19 cellular contexts compared by ENCODE assay signal in the genomic region with DNA sequence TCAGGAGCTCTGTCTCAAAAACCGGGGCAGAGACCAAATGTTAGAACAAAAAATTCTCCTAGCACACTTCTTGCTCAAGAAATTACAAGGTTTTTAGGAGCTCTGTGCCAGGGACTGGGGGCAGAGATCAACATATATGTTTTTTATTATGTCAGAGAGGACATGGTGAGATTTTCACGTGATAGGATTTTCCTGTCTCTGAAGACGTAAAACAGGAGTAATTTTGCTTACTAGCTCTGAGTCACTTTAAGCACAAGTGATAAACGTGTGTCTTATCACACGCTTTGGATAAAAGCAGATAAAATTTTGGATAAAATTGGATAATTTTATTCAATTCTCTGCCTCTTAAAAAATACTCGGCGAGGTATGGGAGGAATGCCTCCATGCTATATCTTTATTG.
"Had no signal": no experiment of that assay in that cellular context is flagged by ENCODE, and none has a peak within 500 bp of the region (broad histone marks: within the 10 kb centered on the region; RNA-seq: fewer than 3 reads in every experiment).

No MANE protein-coding gene starts in this region.

- H3K27ac ChIP-seq: colonic mucosa, foreskin keratinocyte, neural progenitor cell, ovary, right atrium auricular region had no signal

- H3K27me3 ChIP-seq: colonic mucosa, neural progenitor cell, ovary, right atrium auricular region had no signal

- H3K36me3 ChIP-seq: colonic mucosa, neural progenitor cell, ovary, right atrium auricular region had no signal

- DNase-seq: colonic mucosa; effector CD4-positive, alpha-beta T cell; foreskin keratinocyte; hippocampal formation; left colon; left ventricle myocardium superior; mesendoderm; mucosa of descending colon; naive thymus-derived CD8-positive, alpha-beta T cell; nucleus accumbens; ovary; small intestine; stimulated activated CD4-positive, alpha-beta T cell treated with anti-CD3 and anti-CD28 coated beads, Interleukin-2, amount 100 ng/mL, for 48 hours; stimulated activated naive CD4-positive, alpha-beta T cell treated with Interleukin-2 at 50 U/mL for 16 hours had no signal

- FAIRE-seq: small intestine, urothelium cell line had no signal

- H2AFZ ChIP-seq: neural progenitor cell had no signal

- H3K4me1 ChIP-seq: colonic mucosa, foreskin keratinocyte, right atrium auricular region had no signal

- H3K36me3 Mint-ChIP-seq: naive thymus-derived CD8-positive, alpha-beta T cell; neural progenitor cell; type B pancreatic cell had no signal

- H3K4me3 ChIP-seq: colonic mucosa, lung, mucosa of descending colon, neural progenitor cell, ovary, right atrium auricular region had no signal

- H3K4me2 ChIP-seq: neural progenitor cell had no signal

- ATAC-seq: foreskin keratinocyte; left colon; left ventricle myocardium superior; mucosa of descending colon; naive thymus-derived CD8-positive, alpha-beta T cell had no signal

- H3K9ac ChIP-seq: neural progenitor cell had no signal

- H3K27ac Mint-ChIP-seq: naive thymus-derived CD8-positive, alpha-beta T cell; type B pancreatic cell had no signal

- H3K9me3 Mint-ChIP-seq: naive thymus-derived CD8-positive, alpha-beta T cell; type B pancreatic cell had no signal

- H3K9me3 ChIP-seq: colonic mucosa, mucosa of descending colon, ovary, right atrium auricular region had no signal

- H3K4me3 Mint-ChIP-seq: naive thymus-derived CD8-positive, alpha-beta T cell; neural progenitor cell; type B pancreatic cell had no signal
